In genomic region chr7:143382126-143382790, GRCh38 we compare ENCODE assay signal across 1 cellular context.
TF ChIP-seq lines count a peak whose summit lies in the region.

No MANE protein-coding gene starts in this region.

TF ChIP-seq in HepG2, 621 proteins besides CTCF, POLR2A, EP300 and RAD21 (continued from another document):
- TF ChIP-seq TFDP2 (CRISPR knock-in tag; IDR thresholded peaks at IDR 0.05) = no peak
- no peak for TF ChIP-seq DPF2 (CRISPR knock-in tag; IDR thresholded peaks at IDR 0.05; ENCODE audit: borderline replicate concordance, low read depth)
- no peak for TF ChIP-seq NCOA2 (CRISPR knock-in tag; IDR thresholded peaks at IDR 0.05)
